Comparison of ENCODE assay signal across 1 cellular context in genomic region chr12:52924764-52925716, GRCh38.
TF ChIP-seq lines count a peak whose summit lies in the region.

No MANE protein-coding gene starts in this region.

TF ChIP-seq in K562, 482 proteins besides CTCF, POLR2A, EP300 and RAD21 (continued from another document and continues in another):
- TF ChIP-seq, protein P1, sequence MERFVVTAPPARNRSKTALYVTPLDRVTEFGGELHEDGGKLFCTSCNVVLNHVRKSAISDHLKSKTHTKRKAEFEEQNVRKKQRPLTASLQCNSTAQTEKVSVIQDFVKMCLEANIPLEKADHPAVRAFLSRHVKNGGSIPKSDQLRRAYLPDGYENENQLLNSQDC (CRISPR knock-in tag; IDR thresholded peaks at IDR 0.05), result no peak
- peak; percentile 95 for TF ChIP-seq CBFA2T3 (IDR thresholded peaks at IDR 0.05)
- TF ChIP-seq, protein P2, sequence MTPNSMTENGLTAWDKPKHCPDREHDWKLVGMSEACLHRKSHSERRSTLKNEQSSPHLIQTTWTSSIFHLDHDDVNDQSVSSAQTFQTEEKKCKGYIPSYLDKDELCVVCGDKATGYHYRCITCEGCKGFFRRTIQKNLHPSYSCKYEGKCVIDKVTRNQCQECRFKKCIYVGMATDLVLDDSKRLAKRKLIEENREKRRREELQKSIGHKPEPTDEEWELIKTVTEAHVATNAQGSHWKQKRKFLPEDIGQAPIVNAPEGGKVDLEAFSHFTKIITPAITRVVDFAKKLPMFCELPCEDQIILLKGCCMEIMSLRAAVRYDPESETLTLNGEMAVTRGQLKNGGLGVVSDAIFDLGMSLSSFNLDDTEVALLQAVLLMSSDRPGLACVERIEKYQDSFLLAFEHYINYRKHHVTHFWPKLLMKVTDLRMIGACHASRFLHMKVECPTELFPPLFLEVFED (CRISPR knock-in tag; conservative IDR thresholded peaks at IDR 0.05), result no peak
- no peak for TF ChIP-seq POLR2AphosphoS2 (IDR thresholded peaks at IDR 0.05; ENCODE audit: low read length)
- TF ChIP-seq SIN3B (IDR thresholded peaks at IDR 0.05; ENCODE audit: low read depth), result no peak
- no peak for TF ChIP-seq ELK1 (CRISPR knock-in tag; IDR thresholded peaks at IDR 0.05)
- TF ChIP-seq SMAD1 (IDR thresholded peaks at IDR 0.05; ENCODE audit: low read depth, low read length, partially characterized antibody), result no peak
- no peak for TF ChIP-seq IRF9 (tag; IDR thresholded peaks at IDR 0.05)
- TF ChIP-seq KHSRP (IDR thresholded peaks at IDR 0.05), result no peak
- no peak for TF ChIP-seq ZBTB8A (IDR thresholded peaks at IDR 0.05; ENCODE audit: partially characterized antibody)
- TF ChIP-seq PHF21A (IDR thresholded peaks at IDR 0.05; ENCODE audit: borderline replicate concordance, low read depth), result no peak; the same call in 1 of the 2 replicates
- TF ChIP-seq MXI1 (IDR thresholded peaks at IDR 0.05; ENCODE audit: low read depth, low read length), result no peak
- TF ChIP-seq, protein P3, sequence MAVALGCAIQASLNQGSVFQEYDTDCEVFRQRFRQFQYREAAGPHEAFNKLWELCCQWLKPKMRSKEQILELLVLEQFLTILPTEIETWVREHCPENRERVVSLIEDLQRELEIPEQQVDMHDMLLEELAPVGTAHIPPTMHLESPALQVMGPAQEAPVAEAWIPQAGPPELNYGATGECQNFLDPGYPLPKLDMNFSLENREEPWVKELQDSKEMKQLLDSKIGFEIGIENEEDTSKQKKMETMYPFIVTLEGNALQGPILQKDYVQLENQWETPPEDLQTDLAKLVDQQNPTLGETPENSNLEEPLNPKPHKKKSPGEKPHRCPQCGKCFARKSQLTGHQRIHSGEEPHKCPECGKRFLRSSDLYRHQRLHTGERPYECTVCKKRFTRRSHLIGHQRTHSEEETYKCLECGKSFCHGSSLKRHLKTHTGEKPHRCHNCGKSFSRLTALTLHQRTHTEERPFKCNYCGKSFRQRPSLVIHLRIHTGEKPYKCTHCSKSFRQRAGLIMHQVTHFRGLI (CRISPR knock-in tag; IDR thresholded peaks at IDR 0.05), result no peak
- TF ChIP-seq ILF3 (IDR thresholded peaks at IDR 0.05; ENCODE audit: borderline replicate concordance), result no peak
- TF ChIP-seq MAFG (tag; conservative IDR thresholded peaks at IDR 0.05), result no peak
- no peak; the same call in 1 of the 2 replicates for TF ChIP-seq ZFX (CRISPR knock-in tag; IDR thresholded peaks at IDR 0.05)
- TF ChIP-seq FOSL1 (tag; conservative IDR thresholded peaks at IDR 0.05), result peak; percentile 99
- no peak for TF ChIP-seq SRSF3 (IDR thresholded peaks at IDR 0.05; ENCODE audit: insufficient read depth, low read length)
- TF ChIP-seq ERF (CRISPR knock-in tag; IDR thresholded peaks at IDR 0.05), result no peak
- no peak for TF ChIP-seq E2F3 (CRISPR knock-in tag; IDR thresholded peaks at IDR 0.05)
- TF ChIP-seq ZKSCAN8 (CRISPR knock-in tag; IDR thresholded peaks at IDR 0.05), result no peak
- TF ChIP-seq ZNF165 (CRISPR knock-in tag; IDR thresholded peaks at IDR 0.05; ENCODE audit: borderline replicate concordance), result no peak
- TF ChIP-seq, protein P4, sequence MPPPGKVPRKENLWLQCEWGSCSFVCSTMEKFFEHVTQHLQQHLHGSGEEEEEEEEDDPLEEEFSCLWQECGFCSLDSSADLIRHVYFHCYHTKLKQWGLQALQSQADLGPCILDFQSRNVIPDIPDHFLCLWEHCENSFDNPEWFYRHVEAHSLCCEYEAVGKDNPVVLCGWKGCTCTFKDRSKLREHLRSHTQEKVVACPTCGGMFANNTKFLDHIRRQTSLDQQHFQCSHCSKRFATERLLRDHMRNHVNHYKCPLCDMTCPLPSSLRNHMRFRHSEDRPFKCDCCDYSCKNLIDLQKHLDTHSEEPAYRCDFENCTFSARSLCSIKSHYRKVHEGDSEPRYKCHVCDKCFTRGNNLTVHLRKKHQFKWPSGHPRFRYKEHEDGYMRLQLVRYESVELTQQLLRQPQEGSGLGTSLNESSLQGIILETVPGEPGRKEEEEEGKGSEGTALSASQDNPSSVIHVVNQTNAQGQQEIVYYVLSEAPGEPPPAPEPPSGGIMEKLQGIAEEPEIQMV (tag; conservative IDR thresholded peaks at IDR 0.05; ENCODE audit: low read depth), result no peak
- no peak for TF ChIP-seq REST (CRISPR knock-in tag; IDR thresholded peaks at IDR 0.05; ENCODE audit: low read depth)
- no peak for TF ChIP-seq DLX4 (CRISPR knock-in tag; IDR thresholded peaks at IDR 0.05)
- TF ChIP-seq TAF9B (IDR thresholded peaks at IDR 0.05; ENCODE audit: partially characterized antibody), result no peak
- no peak for TF ChIP-seq PHB2 (IDR thresholded peaks at IDR 0.05; ENCODE audit: low read depth)
- TF ChIP-seq ATF1 (CRISPR knock-in tag; IDR thresholded peaks at IDR 0.05), result no peak
- peak; percentile 26; the same call in 1 of the 2 replicates for TF ChIP-seq ATF1 (tag; IDR thresholded peaks at IDR 0.05)
- no peak for TF ChIP-seq ZNF143 (CRISPR knock-in tag; IDR thresholded peaks at IDR 0.05)
- TF ChIP-seq MTA1 (IDR thresholded peaks at IDR 0.05; ENCODE audit: borderline replicate concordance), result peak; percentile 79
- no peak for TF ChIP-seq SP2 (IDR thresholded peaks at IDR 0.05; ENCODE audit: extremely low read depth, low read depth, low read length, poor library complexity, severe bottlenecking)
- no peak for TF ChIP-seq ZNF707 (CRISPR knock-in tag; conservative IDR thresholded peaks at IDR 0.05)
- no peak for TF ChIP-seq KLF10 (CRISPR knock-in tag; IDR thresholded peaks at IDR 0.05)
- no peak for TF ChIP-seq BCL6 (CRISPR knock-in tag; IDR thresholded peaks at IDR 0.05)
- no peak for TF ChIP-seq FOXA1 (IDR thresholded peaks at IDR 0.05; ENCODE audit: borderline replicate concordance)
- no peak for TF ChIP-seq ZNF740 (CRISPR knock-in tag; IDR thresholded peaks at IDR 0.05)
- TF ChIP-seq ZNF740 (tag; IDR thresholded peaks at IDR 0.05), result no peak
- TF ChIP-seq SAFB (IDR thresholded peaks at IDR 0.05; ENCODE audit: borderline replicate concordance, low read depth, low read length), result no peak
- no peak for TF ChIP-seq MCM5 (IDR thresholded peaks at IDR 0.05; ENCODE audit: low read depth)
- TF ChIP-seq CXXC5 (CRISPR knock-in tag; IDR thresholded peaks at IDR 0.05), result peak; percentile 51; the same call in 1 of the 2 replicates
- TF ChIP-seq ZFP36 (IDR thresholded peaks at IDR 0.05; ENCODE audit: low read depth, low read length, partially characterized antibody), result no peak
- no peak for TF ChIP-seq ELF4 (CRISPR knock-in tag; IDR thresholded peaks at IDR 0.05)
- TF ChIP-seq, protein P5, sequence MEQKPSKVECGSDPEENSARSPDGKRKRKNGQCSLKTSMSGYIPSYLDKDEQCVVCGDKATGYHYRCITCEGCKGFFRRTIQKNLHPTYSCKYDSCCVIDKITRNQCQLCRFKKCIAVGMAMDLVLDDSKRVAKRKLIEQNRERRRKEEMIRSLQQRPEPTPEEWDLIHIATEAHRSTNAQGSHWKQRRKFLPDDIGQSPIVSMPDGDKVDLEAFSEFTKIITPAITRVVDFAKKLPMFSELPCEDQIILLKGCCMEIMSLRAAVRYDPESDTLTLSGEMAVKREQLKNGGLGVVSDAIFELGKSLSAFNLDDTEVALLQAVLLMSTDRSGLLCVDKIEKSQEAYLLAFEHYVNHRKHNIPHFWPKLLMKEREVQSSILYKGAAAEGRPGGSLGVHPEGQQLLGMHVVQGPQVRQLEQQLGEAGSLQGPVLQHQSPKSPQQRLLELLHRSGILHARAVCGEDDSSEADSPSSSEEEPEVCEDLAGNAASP (IDR thresholded peaks at IDR 0.05), result no peak
- peak; percentile 33 for TF ChIP-seq FOS (IDR thresholded peaks at IDR 0.05; ENCODE audit: extremely low read depth, insufficient read length)
- TF ChIP-seq EGR1 (conservative IDR thresholded peaks at IDR 0.05), result peak; percentile 30; the same call in 1 of the 2 replicates
- TF ChIP-seq TAF7 (tag; IDR thresholded peaks at IDR 0.05), result no peak
- TF ChIP-seq ZBTB17 (CRISPR knock-in tag; IDR thresholded peaks at IDR 0.05), result no peak
- no peak for TF ChIP-seq ZNF232 (CRISPR knock-in tag; IDR thresholded peaks at IDR 0.05)
- TF ChIP-seq POLR2H (tag; IDR thresholded peaks at IDR 0.05; ENCODE audit: low read depth), result no peak
- TF ChIP-seq MCM3 (IDR thresholded peaks at IDR 0.05), result no peak
- peak; percentile 45 for TF ChIP-seq NFE2 (IDR thresholded peaks at IDR 0.05; ENCODE audit: low read depth)
- TF ChIP-seq ZNF280B (CRISPR knock-in tag; IDR thresholded peaks at IDR 0.05), result no peak
- peak; percentile 95 for TF ChIP-seq CTBP1 (IDR thresholded peaks at IDR 0.05; ENCODE audit: borderline replicate concordance)
- no peak for TF ChIP-seq HNRNPH1 (optimal IDR thresholded peaks at IDR 0.05; ENCODE audit: low read depth, low read length)
- no peak for TF ChIP-seq DDX20 (tag; IDR thresholded peaks at IDR 0.05; ENCODE audit: low read depth)
- TF ChIP-seq PML (IDR thresholded peaks at IDR 0.05; ENCODE audit: low read length), result peak; percentile 49; the same call in 1 of the 2 replicates
- no peak for TF ChIP-seq TARDBP (IDR thresholded peaks at IDR 0.05)
- peak; percentile 34 for TF ChIP-seq HMGN3 (IDR thresholded peaks at IDR 0.05; ENCODE audit: borderline replicate concordance, extremely low read depth, insufficient read length, low read depth, low read length)
